ENCODE assay signal across 8 cellular contexts in genomic region chr10:89391882-89392756, GRCh38. TPM values are rescaled to one million over a fixed set of nuclear protein-coding genes. Genes with fewer than 3 reads are reported as not detected.
DNase-seq lines count a peak whose midpoint lies in the region; ATAC-seq and TF ChIP-seq lines count a peak whose summit lies in the region.

Gene IFIT1, plus strand, starts transcription at chr10:89392623. Its CDS starts 90 bp downstream, at chr10:89392713.

- H3K27me3 ChIP-seq in esophagus squamous epithelium (no peaks in the 10 kb centered on the region), mucosa of rectum (ENCODE audit: control insufficient read depth in 2 of 2, insufficient read depth in 2 of 2, low read length in 2 of 2) (no peaks in the 10 kb centered on the region), thyroid gland (no peaks in the 10 kb centered on the region)

- intact Hi-C loops in esophagus squamous epithelium (cut with DNase I), result no loop called here
- intact Hi-C loops in thyroid gland (cut with DNase I), result no loop called here

- H3K27ac ChIP-seq in esophagus squamous epithelium (peak within 1 kb of the TSS; percentile 55 to 91 (median 90)), mucosa of rectum (ENCODE audit: low read depth in 2 of 2, low read length in 2 of 2) (peak within 1 kb of the TSS; percentile 70 to 72), thyroid gland (peak within 1 kb of the TSS; percentile 82 to 92 (median 86))

- H3K9ac ChIP-seq in mucosa of rectum (ENCODE audit: low read depth in 1 of 2, low read length in 2 of 2), result peak within 1 kb of the TSS; percentile 50 to 63

- H3K36me3 ChIP-seq in esophagus squamous epithelium (no peaks in the 10 kb centered on the region), mucosa of rectum (ENCODE audit: control insufficient read depth in 2 of 2, insufficient read depth in 2 of 2, low read length in 2 of 2) (no peaks in the 10 kb centered on the region), thyroid gland (no peaks in the 10 kb centered on the region)

- H3K9me3 ChIP-seq in esophagus squamous epithelium, result no peaks in the 10 kb centered on the region
- no peaks in the 10 kb centered on the region for H3K9me3 ChIP-seq in mucosa of rectum (ENCODE audit: control insufficient read depth in 2 of 2, low read length in 2 of 2)
- H3K9me3 ChIP-seq in thyroid gland, result no peaks in the 10 kb centered on the region

- DNase-seq in Ammon's horn (ENCODE audit: low spot score), result peak; percentile 92
- DNase-seq in NCI-H2227 treated with DMSO at 0.1 percent for 48 hours (lab: John Stamatoyannopoulos, UW), result peak; percentile 75
- DNase-seq in activated T-cell treated with anti-CD3 and anti-CD28 coated beads for 24 hours (ENCODE audit: low read depth), result peak; percentile 16
- DNase-seq in esophagus squamous epithelium (lab: John Stamatoyannopoulos, UW), result no peak
- peak; percentile 54 to 58 for DNase-seq in thyroid gland

- ATAC-seq in GM18498 (IDR thresholded peaks at IDR 0.05; ENCODE audit: unreplicated experiment) (peak; percentile 86), HG02852 (IDR thresholded peaks at IDR 0.05; ENCODE audit: unreplicated experiment) (peak; percentile 77)

- TF ChIP-seq POLR2A in esophagus squamous epithelium (IDR thresholded peaks at IDR 0.05), result peak in 2 of 4 donors; percentile 39 to 44
- TF ChIP-seq POLR2A in thyroid gland (IDR thresholded peaks at IDR 0.05), result peak in 1 of 2 donors; percentile 53

- peaks cover 7 to 55% (median 24%) of the 10 kb centered on the region in 3 donors for H3K4me1 ChIP-seq in esophagus squamous epithelium
- H3K4me1 ChIP-seq in mucosa of rectum (ENCODE audit: control insufficient read depth in 2 of 2, insufficient read depth in 2 of 2, low read length in 2 of 2), result peaks cover 11 to 14% of the 10 kb centered on the region in 2 donors
- H3K4me1 ChIP-seq in thyroid gland, result peaks cover 15 to 25% of the 10 kb centered on the region in 2 donors

- peak within 1 kb of the TSS; percentile 31 to 78 (median 57) for H3K4me3 ChIP-seq in esophagus squamous epithelium
- H3K4me3 ChIP-seq in mucosa of rectum (ENCODE audit: low read length in 2 of 2), result peak within 1 kb of the TSS; percentile 63 to 82
- H3K4me3 ChIP-seq in thyroid gland (replicated peaks in 1 of 3), result peak within 1 kb of the TSS; percentile 36 to 76 (median 59)

- TF ChIP-seq CTCF in esophagus squamous epithelium (IDR thresholded peaks at IDR 0.05) (no peak), thyroid gland (IDR thresholded peaks at IDR 0.05) (no peak)

- 1% methylated on average over 7 to 8 of the region's 8 CpGs for WGBS in esophagus squamous epithelium, 2 donors
- 6 to 7% methylated on average over 8 of the region's 8 CpGs for WGBS in thyroid gland, 2 donors

RNA-seq across cellular contexts. Expression of gene IFIT1, which starts in this region (rescaled TPM):
- total RNA-seq in esophagus squamous epithelium (10 to 100 TPM in 1 of 4 donors, 1 to 10 TPM in 2, under 1 TPM in 1; 0.61 to 12.3 (median 2.6) TPM), thyroid gland (10 to 100 TPM in 2 of 4 donors, 1 to 10 TPM in 2; 5.5 to 15.9 (median 10.0) TPM)
